ENCODE assay signal across 12 cellular contexts in genomic region chr11:73652046-73652730, GRCh38. TPM values are rescaled to one million over a fixed set of nuclear protein-coding genes. Genes with fewer than 3 reads are reported as not detected.
DNase-seq lines count a peak whose midpoint lies in the region; ATAC-seq and TF ChIP-seq lines count a peak whose summit lies in the region.
"Had no signal": no experiment of that assay in that cellular context is flagged by ENCODE, and none has a peak within 500 bp of the region (broad histone marks: within the 10 kb centered on the region; RNA-seq: fewer than 3 reads in every experiment).

No MANE protein-coding gene starts in this region.

- H3K27me3 ChIP-seq in mammary epithelial cell (ENCODE audit: insufficient read depth, low read length): no peaks in the 10 kb centered on the region
- H3K27me3 ChIP-seq in upper lobe of right lung: no peaks in the 10 kb centered on the region
- H3K27me3 ChIP-seq: upper lobe of left lung had no signal

- TF ChIP-seq CTCF in mammary epithelial cell (conservative IDR thresholded peaks at IDR 0.05 in 1 of 2, IDR thresholded peaks at IDR 0.05 in 1 of 2; ENCODE audit: extremely low read depth in 1 of 2, insufficient read depth in 1 of 2, low read depth in 1 of 2, low read length in 2 of 2) (no peak), upper lobe of right lung (IDR thresholded peaks at IDR 0.05) (no peak)

- peaks cover 23% of the 10 kb centered on the region for H3K4me1 ChIP-seq in mammary epithelial cell (ENCODE audit: insufficient read depth, low read length)
- peaks cover 4% of the 10 kb centered on the region for H3K4me1 ChIP-seq in upper lobe of right lung

- H3K36me3 ChIP-seq in mammary epithelial cell (ENCODE audit: insufficient read depth, low read length) (no peaks in the 10 kb centered on the region), upper lobe of right lung (no peaks in the 10 kb centered on the region)
- H3K36me3 ChIP-seq: upper lobe of left lung had no signal

- no peaks in the 10 kb centered on the region for H3K36me3 Mint-ChIP-seq in activated naive CD4-positive, alpha-beta T cell treated with anti-CD3 and anti-CD28 coated beads, Interleukin-2, amount 10 ng/mL, durations not matched to agents 7 days and 5 days
- H3K36me3 Mint-ChIP-seq in activated naive CD4-positive, alpha-beta T cell treated with anti-CD3 and anti-CD28 coated beads, Interleukin-2, amount 50 U/mL, for 72 hours: no peaks in the 10 kb centered on the region

- no peak for ATAC-seq in activated naive CD4-positive, alpha-beta T cell treated with anti-CD3 and anti-CD28 coated beads, Interleukin-2, amount 50 U/mL, for 72 hours
- ATAC-seq in upper lobe of right lung (no peak), HG02571 (IDR thresholded peaks at IDR 0.05; ENCODE audit: unreplicated experiment) (no peak)

- dilution Hi-C loops in mammary epithelial cell (cut with HindIII; ENCODE audit: low sequenced_read_pairs): loop anchor here (5.0 kb wide), 4 partner anchors 85 to 250 kb away; no protein-coding TSS in a partner anchor

- in situ Hi-C loops in mammary epithelial cell (cut with MboI; ENCODE audit: low sequenced_read_pairs in 2 of 2): loop anchor here in 1 of 2 donors (10.0 kb wide), 2 partner anchors 57 to 167 kb away; partner anchors contain the start of gene FAM168A

- intact Hi-C loops in mammary epithelial cell (cut with micrococcal nuclease) (no loop called here), upper lobe of right lung (cut with DNase I) (no loop called here)

- H4K20me1 ChIP-seq in mammary epithelial cell (ENCODE audit: insufficient read depth, low read length): no peaks in the 10 kb centered on the region

- no peaks in the 10 kb centered on the region for H3K79me2 ChIP-seq in mammary epithelial cell (ENCODE audit: insufficient read depth, low read length)

- peak overlapping the region; percentile 17 for H3K4me2 ChIP-seq in mammary epithelial cell (ENCODE audit: insufficient read depth, low read depth, low read length)

- H3K27ac ChIP-seq in mammary epithelial cell (ENCODE audit: insufficient read depth, low read depth, low read length): peak overlapping the region; percentile 23
- no peak overlapping the region for H3K27ac ChIP-seq in upper lobe of right lung
- H3K27ac ChIP-seq: upper lobe of left lung had no signal

- peaks cover 12% of the 10 kb centered on the region for H3K4me1 Mint-ChIP-seq in activated naive CD4-positive, alpha-beta T cell treated with anti-CD3 and anti-CD28 coated beads, Interleukin-2, amount 10 ng/mL, durations not matched to agents 7 days and 5 days

- no peak overlapping the region for H3K4me3 ChIP-seq in mammary epithelial cell (replicated peaks in 1 of 3; ENCODE audit: insufficient read depth in 1 of 3, low read depth in 2 of 3, low read length in 3 of 3)
- no peak overlapping the region for H3K4me3 ChIP-seq in upper lobe of right lung
- H3K4me3 ChIP-seq: upper lobe of left lung had no signal

- no peak overlapping the region for H3K27ac Mint-ChIP-seq in activated naive CD4-positive, alpha-beta T cell treated with anti-CD3 and anti-CD28 coated beads, Interleukin-2, amount 10 ng/mL, durations not matched to agents 7 days and 5 days
- peak overlapping the region in 1 of 2 donors; percentile 2 for H3K27ac Mint-ChIP-seq in activated naive CD4-positive, alpha-beta T cell treated with anti-CD3 and anti-CD28 coated beads, Interleukin-2, amount 50 U/mL, for 72 hours

- CTCF ChIA-PET in activated naive CD4-positive, alpha-beta T cell treated with anti-CD3 and anti-CD28 coated beads, Interleukin-2, amount 10 ng/mL, durations not matched to agents 7 days and 5 days (lab: Charles Lee): no interaction called here
- CTCF ChIA-PET in mammary epithelial cell (lab: Charles Lee; ENCODE audit: low non-redundant PET): no interaction called here

- no peak overlapping the region for H3K9ac ChIP-seq in mammary epithelial cell (ENCODE audit: insufficient read depth, low read length)

- DNase-seq in activated naive CD4-positive, alpha-beta T cell treated with anti-CD3 and anti-CD28 coated beads, Interleukin-2, amount 10 ng/mL, durations not matched to agents 7 days and 5 days: peak; percentile 11
- DNase-seq in activated naive CD4-positive, alpha-beta T cell treated with anti-CD3 and anti-CD28 coated beads, Interleukin-2, amount 50 U/mL, for 72 hours (ENCODE audit: low spot score in 2 of 2): no peak
- peak; percentile 75 for DNase-seq in mammary epithelial cell
- DNase-seq in medulla oblongata (ENCODE audit: extremely low spot score): peak; percentile 97
- peak; percentile 49 for DNase-seq in upper lobe of right lung
- no peak for DNase-seq in stimulated activated naive CD4-positive, alpha-beta T cell (lab: John Stamatoyannopoulos, UW)
- DNase-seq in NCI-H2081 (lab: John Stamatoyannopoulos, UW): no peak
- DNase-seq: Kasumi-1, NCI-H82, T-helper 1 cell had no signal

- H3K9me3 ChIP-seq in mammary epithelial cell (replicated peaks; ENCODE audit: insufficient read depth, low read length) (no peaks in the 10 kb centered on the region), upper lobe of right lung (no peaks in the 10 kb centered on the region)
- H3K9me3 ChIP-seq: upper lobe of left lung had no signal

- no TSS peak for BruUV-seq in mammary epithelial cell (replicated peaks; lab: Mats Ljungman, UMichigan)

- no peak overlapping the region for H3K4me3 Mint-ChIP-seq in activated naive CD4-positive, alpha-beta T cell treated with anti-CD3 and anti-CD28 coated beads, Interleukin-2, amount 10 ng/mL, durations not matched to agents 7 days and 5 days

- no peaks in the 10 kb centered on the region for H3K9me3 Mint-ChIP-seq in activated naive CD4-positive, alpha-beta T cell treated with anti-CD3 and anti-CD28 coated beads, Interleukin-2, amount 10 ng/mL, durations not matched to agents 7 days and 5 days
- no peaks in the 10 kb centered on the region for H3K9me3 Mint-ChIP-seq in activated naive CD4-positive, alpha-beta T cell treated with anti-CD3 and anti-CD28 coated beads, Interleukin-2, amount 50 U/mL, for 72 hours

- H2AFZ ChIP-seq in mammary epithelial cell (ENCODE audit: low read depth, low read length): peak overlapping the region; percentile 75

- WGBS in mammary epithelial cell (ENCODE audit: low coverage, missing lambda C conversion rate): 2% methylated on average over 8 of the region's 8 CpGs

- H3K27me3 Mint-ChIP-seq in activated naive CD4-positive, alpha-beta T cell treated with anti-CD3 and anti-CD28 coated beads, Interleukin-2, amount 10 ng/mL, durations not matched to agents 7 days and 5 days: peaks cover 8% of the 10 kb centered on the region

RNA-seq across cellular contexts. Expression of gene PLEKHB1, which starts 5.8 kb away (rescaled TPM):
- 10 to 100 TPM; 16.4 to 19.9 TPM for total RNA-seq in activated naive CD4-positive, alpha-beta T cell treated with anti-CD3 and anti-CD28 coated beads, Interleukin-2, amount 50 U/mL, for 72 hours
- total RNA-seq in mammary epithelial cell (1 to 10 TPM in 1 of 2 donors, not detected in 1; 4.0 TPM), upper lobe of right lung (30.5 TPM)
- 1.4 TPM for polyA plus RNA-seq in mammary epithelial cell
- 11.4 TPM for polyA minus RNA-seq in mammary epithelial cell

RNA-seq across cellular contexts. Expression of gene FAM168A, which starts 54.3 kb away (rescaled TPM):
- total RNA-seq in activated naive CD4-positive, alpha-beta T cell treated with anti-CD3 and anti-CD28 coated beads, Interleukin-2, amount 50 U/mL, for 72 hours: 10 to 100 TPM; 16.6 to 23.4 TPM
- total RNA-seq in mammary epithelial cell (10 to 100 TPM; 28.2 to 33.4 TPM), upper lobe of right lung (30.7 TPM)
- 16.1 TPM for polyA plus RNA-seq in mammary epithelial cell
- 70.6 TPM for polyA minus RNA-seq in mammary epithelial cell

Comparison
In these comparisons a context has a peak if more than half of its experiments do, and no peak if none do; other contexts are left out.
1. DNase-seq: peak in activated naive CD4-positive, alpha-beta T cell treated with anti-CD3 and anti-CD28 coated beads, Interleukin-2, amount 10 ng/mL, durations not matched to agents 7 days and 5 days (single experiment), mammary epithelial cell (single experiment), medulla oblongata (single experiment) and upper lobe of right lung (single experiment); none in activated naive CD4-positive, alpha-beta T cell treated with anti-CD3 and anti-CD28 coated beads, Interleukin-2, amount 50 U/mL, for 72 hours (0 of 2), stimulated activated naive CD4-positive, alpha-beta T cell (0 of 6) and NCI-H2081 (0 of 2).